ENCODE assay signal across 8 cellular contexts in the genomic region with DNA sequence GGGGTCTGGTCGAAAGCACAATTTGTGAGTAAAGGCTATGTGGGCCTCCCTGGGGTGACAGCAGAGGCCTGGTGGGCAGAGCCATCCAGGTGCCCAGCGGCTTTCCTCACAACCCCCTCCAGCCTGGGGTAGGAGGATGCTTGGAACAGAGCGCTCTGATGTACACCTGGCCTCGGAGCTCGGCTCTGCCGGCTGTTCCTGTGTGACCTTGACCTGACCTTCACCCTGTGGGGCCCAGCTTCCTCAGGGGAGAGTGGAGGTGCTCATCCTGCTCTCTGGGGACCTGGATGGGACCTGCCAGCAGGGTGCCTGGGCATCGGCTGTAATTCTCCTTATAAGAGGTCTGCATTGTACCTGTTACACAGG. TPM values are rescaled to one million over a fixed set of nuclear protein-coding genes. Genes with fewer than 3 reads are reported as not detected.
DNase-seq lines count a peak whose midpoint lies in the region; ATAC-seq, FAIRE-seq and TF ChIP-seq lines count a peak whose summit lies in the region.
"Had no signal": no experiment of that assay in that cellular context is flagged by ENCODE, and none has a peak within 500 bp of the region (broad histone marks: within the 10 kb centered on the region; RNA-seq: fewer than 3 reads in every experiment).

No MANE protein-coding gene starts in this region.

- TF ChIP-seq RAD21 in K562 (CRISPR knock-in tag; conservative IDR thresholded peaks at IDR 0.05 in 1 of 2, IDR thresholded peaks at IDR 0.05 in 1 of 2): no peak

- POLR2A ChIA-PET in K562 (lab: Yijun Ruan, JAX): interaction anchor here (0.6 to 1.1 kb wide), 2 partner anchors 12 to 19 kb away, joined by 3 read pairs; no protein-coding TSS in a partner anchor

- 6% methylated on average over 7 of the region's 7 CpGs for WGBS in K562 (ENCODE audit: insufficient coverage, low coverage, missing lambda C conversion rate)

- TF ChIP-seq EP300 in K562 (IDR thresholded peaks at IDR 0.05; ENCODE audit: low read length): no peak

- CTCF ChIA-PET in Calu3 (lab: Charles Lee) (no interaction called here), K562 (lab: Yijun Ruan, JAX; ENCODE audit: low intra/inter-chr PET ratio) (interaction anchor here (0.7 to 1.4 kb wide), 3 partner anchors 22 to 239 kb away, joined by 3 to 4 read pairs (median 3); no protein-coding TSS in a partner anchor)

- no peaks in the 10 kb centered on the region for H3K36me3 ChIP-seq in K562 (ENCODE audit: control insufficient read depth, insufficient read depth, low read length)
- H3K36me3 ChIP-seq in neural progenitor cell: no peaks in the 10 kb centered on the region
- H3K36me3 ChIP-seq: cardiac muscle cell had no signal

- H3K9me3 Mint-ChIP-seq in Calu3 (ENCODE audit: low read depth, unreplicated experiment) (no peaks in the 10 kb centered on the region), HFFc6 (no peaks in the 10 kb centered on the region), neural progenitor cell (no peaks in the 10 kb centered on the region)

- H3K4me1 Mint-ChIP-seq in Calu3 (ENCODE audit: low read depth, unreplicated experiment) (no peaks in the 10 kb centered on the region), HFFc6 (ENCODE audit: low read depth) (peaks cover 10% of the 10 kb centered on the region), neural progenitor cell (no peaks in the 10 kb centered on the region)

- H3F3A ChIP-seq in neural progenitor cell (ENCODE audit: low read depth): no peaks in the 10 kb centered on the region

- H2AFZ ChIP-seq in K562 (ENCODE audit: low read depth, low read length) (peak overlapping the region; percentile 67), neural progenitor cell (replicated peaks) (no peak overlapping the region)

- TF ChIP-seq CTCF in Calu3 (IDR thresholded peaks at IDR 0.05; ENCODE audit: unreplicated experiment): peak; percentile 35
- TF ChIP-seq CTCF in HFFc6 (IDR thresholded peaks at IDR 0.05): peak; percentile 67; the same call in 1 of the 2 replicates
- TF ChIP-seq CTCF in K562 (IDR thresholded peaks at IDR 0.05 in 2 of 3, conservative IDR thresholded peaks at IDR 0.05 in 1 of 3; ENCODE audit: insufficient read depth in 2 of 3, low read depth in 1 of 3, low read length in 3 of 3): no peak
- no peak for TF ChIP-seq CTCF in neural progenitor cell (IDR thresholded peaks at IDR 0.05)

- no TSS peak for BruUV-seq in Calu3 (replicated peaks; lab: Mats Ljungman, UMichigan)
- BruUV-seq in K562 (replicated peaks; lab: Mats Ljungman, UMichigan): no TSS peak

- intact Hi-C loops in Calu3 (cut with micrococcal nuclease; ENCODE audit: unreplicated experiment): loop anchor here (1.0 kb wide), 1 partner anchor 239 kb away; no protein-coding TSS in a partner anchor
- intact Hi-C loops in K562 (cut with micrococcal nuclease): loop anchor here (1.0 kb wide), 1 partner anchor 239 kb away; no protein-coding TSS in a partner anchor

- in situ Hi-C loops in K562 (cut with MboI): no loop called here

- H3K9me1 ChIP-seq in K562 (ENCODE audit: control insufficient read depth, insufficient read depth, low read length): peaks cover 3% of the 10 kb centered on the region

- DNase-seq in Calu3 (no peak), HFFc6 (no peak), K562 (ENCODE audit: extremely low read depth in 1 of 4, low spot score in 3 of 4) (no peak), neural progenitor cell (ENCODE audit: low spot score) (no peak), GM12891 (ENCODE audit: insufficient read length, low spot score) (no peak)

- H3K4me3 Mint-ChIP-seq in Calu3 (ENCODE audit: low read depth, unreplicated experiment) (peak overlapping the region; percentile 74), HFFc6 (no peak overlapping the region), neural progenitor cell (no peak overlapping the region)

- H3K4me1 ChIP-seq in K562 (replicated peaks in 1 of 2; ENCODE audit: control insufficient read depth in 2 of 2, insufficient read depth in 2 of 2, low read length in 2 of 2) (peaks cover 0 to 26% of the 10 kb centered on the region in 2 experiments; a peak in 3 of 5 replicates), neural progenitor cell (no peaks in the 10 kb centered on the region)

- TF ChIP-seq POLR2A in K562 (conservative IDR thresholded peaks at IDR 0.05) (no peak), GM12891 (IDR thresholded peaks at IDR 0.05; ENCODE audit: low read depth, low read length) (no peak)

- H3K27ac ChIP-seq in K562 (ENCODE audit: extremely low read depth, low read depth, low read length) (0 out of 3 replicates have a peak overlapping the region, but pooled peaks have one; percentile 3), neural progenitor cell (no peak overlapping the region)
- H3K27ac ChIP-seq: cardiac muscle cell had no signal

- H3K36me3 Mint-ChIP-seq in Calu3 (ENCODE audit: insufficient read depth, unreplicated experiment) (peaks cover 3% of the 10 kb centered on the region), HFFc6 (ENCODE audit: low read depth) (no peaks in the 10 kb centered on the region), neural progenitor cell (no peaks in the 10 kb centered on the region)

- no peak overlapping the region for H3K27ac Mint-ChIP-seq in Calu3 (ENCODE audit: unreplicated experiment)
- no peak overlapping the region for H3K27ac Mint-ChIP-seq in HFFc6
- no peak overlapping the region for H3K27ac Mint-ChIP-seq in neural progenitor cell

- ATAC-seq in K562: no peak
- no peak for ATAC-seq in HG03175 (IDR thresholded peaks at IDR 0.05; ENCODE audit: unreplicated experiment)
- no peak for ATAC-seq in HG02610 (IDR thresholded peaks at IDR 0.05; ENCODE audit: unreplicated experiment)

- 0 out of 2 replicates have a peak, but pooled peaks cover 4% of the 10 kb centered on the region for H4K20me1 ChIP-seq in K562 (replicated peaks; ENCODE audit: control insufficient read depth, insufficient read depth, low read length)
- H4K20me1 ChIP-seq in neural progenitor cell (ENCODE audit: low read depth): no peaks in the 10 kb centered on the region

- peak overlapping the region; percentile 54; the same call in 1 of the 2 replicates for H3K4me2 ChIP-seq in K562 (ENCODE audit: insufficient read depth, low read length)
- H3K4me2 ChIP-seq in neural progenitor cell: peak overlapping the region; percentile 85

- H3K4me3 ChIP-seq in K562 (no peak overlapping the region), neural progenitor cell (no peak overlapping the region)

- H3K79me2 ChIP-seq in K562 (ENCODE audit: control insufficient read depth, insufficient read depth, low read length): no peaks in the 10 kb centered on the region
- H3K79me2 ChIP-seq in neural progenitor cell (ENCODE audit: low read depth): no peaks in the 10 kb centered on the region

- H3K27me3 ChIP-seq in K562 (ENCODE audit: control insufficient read depth in 2 of 2, insufficient read depth in 2 of 2, low read length in 2 of 2) (peaks cover 10 to 51% of the 10 kb centered on the region in 2 experiments; a peak in 4 of 5 replicates), neural progenitor cell (peaks cover 24% of the 10 kb centered on the region)

- H3K9me3 ChIP-seq in K562 (replicated peaks; ENCODE audit: control insufficient read depth, insufficient read depth, low read depth, low read length) (no peaks in the 10 kb centered on the region), neural progenitor cell (ENCODE audit: low read depth) (no peaks in the 10 kb centered on the region)

- H3K27me3 Mint-ChIP-seq in Calu3 (ENCODE audit: unreplicated experiment) (peaks cover 32% of the 10 kb centered on the region), HFFc6 (ENCODE audit: insufficient read depth) (peaks cover 12% of the 10 kb centered on the region), neural progenitor cell (ENCODE audit: insufficient read depth, low read depth) (peaks cover 5% of the 10 kb centered on the region)

- H3K9ac ChIP-seq in K562 (ENCODE audit: insufficient read depth in 1 of 2, low read depth in 2 of 2, low read length in 2 of 2): peak overlapping the region in 1 of 2 experiments; percentile 43; a peak in 2 of 4 replicates
- H3K9ac ChIP-seq in neural progenitor cell: no peak overlapping the region

- no peak for FAIRE-seq in K562 (lab: Jason Lieb, UNC)
- no peak for FAIRE-seq in GM12891 (lab: Jason Lieb, UNC)

RNA-seq across cellular contexts. Expression of a gene that starts 28.9 kb away (rescaled TPM):
- total RNA-seq in Calu3 (2022) (0.07 TPM in 1 of 2 replicates, not detected in the other), K562 (2014; rRNA removed) (0.05 TPM in 1 of 2 replicates, not detected in the other), K562 (2014; rRNA removed; fragmentation: Illumina TruSeq; extraction: Trizol) (not detected in 2 replicates), K562 (2015; rRNA removed; fragmentation: Illumina TruSeq; extraction: Trizol) (not detected in 2 replicates), K562 (2021) (0.04 TPM in 1 of 2 replicates, not detected in the other), neural progenitor cell (ENCODE audit: low replicate concordance) (1.4 and 2.7 TPM in 2 replicates)
- under 1 TPM in 5 of 6 experiments, not detected in 1; 0.08 to 0.62 (median 0.46) TPM for total RNA-seq in HFFc6 (2021; fragmentation: NEBNext Ultra II Directional; extraction: Animal tissue kit (Norgen Biotek cat#: 25700))
- not detected in 2 replicates for total RNA-seq in K562 (2011; cell fraction: chromatin; rRNA removed; ENCODE audit: low replicate concordance)
- not detected in 2 replicates for total RNA-seq in K562 (2011; cell fraction: nucleolus; rRNA removed)
- not detected in 2 replicates for total RNA-seq in K562 (2011; cell fraction: nucleoplasm; rRNA removed)
- polyA plus RNA-seq in K562 (2011; rRNA removed) (not detected in 2 replicates), K562 (2014; fragmentation: Illumina TruSeq; extraction: Trizol) (not detected in 2 replicates), K562 (2014; fragmentation: Nextera tagmentation; extraction: Ambion mirVana) (not detected), K562 (2014; rRNA removed) (not detected in 2 replicates)
- not detected in 2 replicates for polyA plus RNA-seq in K562 (2011; cell fraction: cytosol; rRNA removed)
- polyA plus RNA-seq in K562 (2011; cell fraction: nucleus; rRNA removed): not detected in 2 replicates
- polyA plus RNA-seq in K562 (2012): not detected in 2 replicates
- polyA minus RNA-seq in K562 (2011; rRNA and poly(A)+ RNA removed): not detected in 2 replicates
- not detected in 2 replicates for polyA minus RNA-seq in K562 (2011; cell fraction: cytosol; rRNA and poly(A)+ RNA removed)
- not detected in 2 replicates for polyA minus RNA-seq in K562 (2011; cell fraction: nucleus; rRNA and poly(A)+ RNA removed)
- 0.03 TPM for polyA plus RNA-seq in GM12891 (2012; ENCODE audit: low read depth, missing spikeins)
- polyA plus RNA-seq: cardiac muscle cell had no signal

RNA-seq across cellular contexts. Expression of a gene that starts 32.5 kb away (rescaled TPM):
- total RNA-seq in Calu3 (2022) (8.9 and 10.0 TPM in 2 replicates), K562 (2014; rRNA removed) (2.9 and 3.3 TPM in 2 replicates), K562 (2014; rRNA removed; fragmentation: Illumina TruSeq; extraction: Trizol) (3.5 and 4.3 TPM in 2 replicates), K562 (2015; rRNA removed; fragmentation: Illumina TruSeq; extraction: Trizol) (2.6 and 3.3 TPM in 2 replicates), K562 (2021) (4.3 and 4.4 TPM in 2 replicates), neural progenitor cell (ENCODE audit: low replicate concordance) (7.0 and 9.3 TPM in 2 replicates)
- total RNA-seq in HFFc6 (2021; fragmentation: NEBNext Ultra II Directional; extraction: Animal tissue kit (Norgen Biotek cat#: 25700)): 10 to 100 TPM; 18.0 to 20.8 (median 18.6) TPM
- total RNA-seq in K562 (2011; cell fraction: chromatin; rRNA removed; ENCODE audit: low replicate concordance): 3.4 and 12.8 TPM in 2 replicates
- total RNA-seq in K562 (2011; cell fraction: nucleolus; rRNA removed): 2.3 and 3.8 TPM in 2 replicates
- total RNA-seq in K562 (2011; cell fraction: nucleoplasm; rRNA removed): 5.7 and 8.4 TPM in 2 replicates
- polyA plus RNA-seq in K562 (2011; rRNA removed) (4.1 and 7.3 TPM in 2 replicates), K562 (2014; fragmentation: Illumina TruSeq; extraction: Trizol) (6.8 and 7.1 TPM in 2 replicates), K562 (2014; fragmentation: Nextera tagmentation; extraction: Ambion mirVana) (1 to 10 TPM; 1.4 to 1.9 TPM), K562 (2014; rRNA removed) (5.1 and 5.5 TPM in 2 replicates)
- polyA plus RNA-seq in K562 (2011; cell fraction: cytosol; rRNA removed): 1.3 and 2.3 TPM in 2 replicates
- polyA plus RNA-seq in K562 (2011; cell fraction: nucleus; rRNA removed): 5.2 and 6.5 TPM in 2 replicates
- 3.9 and 6.2 TPM in 2 replicates for polyA plus RNA-seq in K562 (2012)
- polyA minus RNA-seq in K562 (2011; rRNA and poly(A)+ RNA removed): 5.2 and 7.4 TPM in 2 replicates
- 1.1 and 2.1 TPM in 2 replicates for polyA minus RNA-seq in K562 (2011; cell fraction: cytosol; rRNA and poly(A)+ RNA removed)
- polyA minus RNA-seq in K562 (2011; cell fraction: nucleus; rRNA and poly(A)+ RNA removed): 2.3 and 2.8 TPM in 2 replicates
- polyA plus RNA-seq in GM12891 (2012; ENCODE audit: low read depth, missing spikeins): 4.2 TPM

Comparison
In these comparisons a context has a peak if more than half of its experiments do, and no peak if none do; other contexts are left out.
1. CTCF ChIP-seq: peak in Calu3 (single experiment) and HFFc6 (single experiment); none in K562 (0 of 3) and neural progenitor cell (single experiment).